8 cellular contexts compared by ENCODE assay signal in the genomic region with DNA sequence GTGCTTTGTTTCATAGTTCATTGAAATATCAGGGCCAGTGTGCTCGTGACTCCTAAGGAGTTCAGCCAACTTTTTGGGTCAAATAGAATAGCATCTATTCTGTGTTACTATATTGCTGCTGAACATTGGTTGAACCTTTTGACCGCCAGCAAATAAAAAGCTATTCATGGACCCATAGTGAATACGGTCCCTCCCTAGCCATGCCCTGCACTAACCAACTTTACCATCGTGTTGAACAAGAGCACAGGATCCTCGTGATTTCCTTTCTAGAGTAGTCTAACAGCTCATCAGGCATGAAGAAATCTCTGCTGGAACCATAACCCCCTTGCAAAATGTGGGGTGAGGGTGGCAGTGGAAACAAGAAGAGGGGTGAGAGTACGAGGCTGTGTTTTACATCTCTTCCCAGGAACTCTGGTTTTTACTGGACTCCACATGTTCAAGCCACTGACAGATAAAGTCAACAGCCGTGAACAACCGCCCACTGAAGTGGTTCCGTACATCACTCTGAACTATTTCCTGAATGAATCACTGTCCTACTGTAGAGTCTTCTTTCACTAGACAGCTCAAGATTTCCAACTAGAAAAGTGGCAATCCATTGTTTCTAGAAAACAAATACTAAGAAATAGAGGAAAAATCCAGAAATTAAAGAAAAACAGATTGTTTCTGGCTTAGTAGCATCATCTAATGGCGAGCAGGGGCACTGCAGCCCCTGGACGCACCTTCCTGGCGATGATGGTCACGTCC.
DNase-seq lines count a peak whose midpoint lies in the region.

No MANE protein-coding gene starts in this region.

- peaks cover 24% of the 10 kb centered on the region for H3K4me1 Mint-ChIP-seq in activated CD4-positive, alpha-beta T cell treated with anti-CD3 and anti-CD28 coated beads, Interleukin-2, amount 10 ng/mL, durations not matched to agents 24 days and 14 days

- intact Hi-C loops in activated CD4-positive, alpha-beta T cell treated with anti-CD3 and anti-CD28 coated beads, Interleukin-2, amount 10 ng/mL, durations not matched to agents 24 days and 14 days (cut with micrococcal nuclease), result loop anchor here (1.0 to 2.0 kb wide), 5 partner anchors 20 to 476 kb away; no protein-coding TSS in a partner anchor

- H3K27ac Mint-ChIP-seq in activated CD4-positive, alpha-beta T cell treated with anti-CD3 and anti-CD28 coated beads, Interleukin-2, amount 10 ng/mL, durations not matched to agents 24 days and 14 days, result peak overlapping the region; percentile 54

- peak overlapping the region; percentile 52 for H3K4me2 ChIP-seq in skeletal muscle satellite cell (ENCODE audit: low read length)

- H3K27me3 Mint-ChIP-seq in activated CD4-positive, alpha-beta T cell treated with anti-CD3 and anti-CD28 coated beads, Interleukin-2, amount 10 ng/mL, durations not matched to agents 24 days and 14 days, result peaks cover 7% of the 10 kb centered on the region

- no peak overlapping the region for H3K4me3 Mint-ChIP-seq in activated CD4-positive, alpha-beta T cell treated with anti-CD3 and anti-CD28 coated beads, Interleukin-2, amount 10 ng/mL, durations not matched to agents 24 days and 14 days

- H3K4me1 ChIP-seq in skeletal muscle satellite cell (ENCODE audit: control insufficient read depth, insufficient read depth, low read length), result peaks cover 13% of the 10 kb centered on the region

- H3K27me3 ChIP-seq in skeletal muscle satellite cell (ENCODE audit: control insufficient read depth, insufficient read depth, low read length), result no peaks in the 10 kb centered on the region

- H3K9me3 Mint-ChIP-seq in activated CD4-positive, alpha-beta T cell treated with anti-CD3 and anti-CD28 coated beads, Interleukin-2, amount 10 ng/mL, durations not matched to agents 24 days and 14 days, result peaks cover 13% of the 10 kb centered on the region

- H3K4me3 ChIP-seq in skeletal muscle satellite cell (ENCODE audit: low read length), result no peak overlapping the region

- H3K9ac ChIP-seq in skeletal muscle satellite cell (ENCODE audit: low read depth, low read length), result no peak overlapping the region

- no peaks in the 10 kb centered on the region for H3K36me3 Mint-ChIP-seq in activated CD4-positive, alpha-beta T cell treated with anti-CD3 and anti-CD28 coated beads, Interleukin-2, amount 10 ng/mL, durations not matched to agents 24 days and 14 days (ENCODE audit: low read depth)

- DNase-seq in AG20443 (ENCODE audit: low spot score) (peak; percentile 69), HCEC 1CT (peak; percentile 59), foreskin melanocyte (peak; percentile 81), cerebellum (ENCODE audit: low spot score) (no peak), DMS79 (lab: John Stamatoyannopoulos, UW) (no peak), NCI-H128 (lab: John Stamatoyannopoulos, UW; ENCODE audit: unreplicated experiment) (no peak)
- DNase-seq in activated CD4-positive, alpha-beta T cell treated with anti-CD3 and anti-CD28 coated beads, Interleukin-2, amount 10 ng/mL, durations not matched to agents 24 days and 14 days, result peak; percentile 62

- no peaks in the 10 kb centered on the region for H3K9me3 ChIP-seq in skeletal muscle satellite cell (replicated peaks; ENCODE audit: low read length)

- H3K36me3 ChIP-seq in skeletal muscle satellite cell (ENCODE audit: insufficient read depth, low read length), result no peaks in the 10 kb centered on the region

Comparison
In these comparisons a context has a peak if more than half of its experiments do, and no peak if none do; other contexts are left out.
1. DNase-seq: peak in AG20443 (single experiment), HCEC 1CT (single experiment), activated CD4-positive, alpha-beta T cell treated with anti-CD3 and anti-CD28 coated beads, Interleukin-2, amount 10 ng/mL, durations not matched to agents 24 days and 14 days (single experiment) and foreskin melanocyte (single experiment); none in cerebellum (single experiment), DMS79 (single experiment) and NCI-H128 (single experiment).